32 cellular contexts compared by ENCODE assay signal in the genomic region with DNA sequence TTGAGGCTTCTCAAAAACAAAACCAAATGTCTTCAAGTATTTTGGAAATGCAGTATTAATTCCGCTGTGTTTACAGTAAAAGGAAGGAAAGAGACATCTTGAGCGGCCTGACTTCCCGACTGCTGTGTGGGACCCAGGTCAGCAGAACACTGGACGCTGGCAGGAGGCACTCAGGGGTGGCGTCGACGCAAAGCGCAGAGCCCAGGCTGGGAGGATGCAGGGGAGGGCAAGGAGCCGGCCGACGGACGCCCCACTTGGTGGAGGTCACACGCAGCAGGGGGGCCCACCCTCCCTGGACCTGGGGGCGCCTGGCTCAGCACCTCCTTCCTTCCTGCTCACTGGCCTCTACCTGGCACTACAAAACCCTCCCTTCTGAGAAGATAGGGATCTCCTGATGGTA.
"Had no signal": no experiment of that assay in that cellular context is flagged by ENCODE, and none has a peak within 500 bp of the region (broad histone marks: within the 10 kb centered on the region; RNA-seq: fewer than 3 reads in every experiment).

No MANE protein-coding gene starts in this region.

- H3K4me2 ChIP-seq: SK-N-SH had no signal

- DNase-seq: activated CD4-positive, alpha-beta memory T cell treated with anti-CD3 and anti-CD28 coated beads, Interleukin-2, amount 10 ng/mL, durations not matched to agents 7 days and 5 days; activated CD4-positive, alpha-beta T cell treated with anti-CD3 and anti-CD28 coated beads for 1 hour; activated CD4-positive, alpha-beta T cell treated with anti-CD3 and anti-CD28 coated beads for 48 hours; activated CD4-positive, CD25-positive, alpha-beta regulatory T cell; activated CD8-positive, alpha-beta memory T cell treated with anti-CD3 and anti-CD28 coated beads for 24 hours; activated CD8-positive, alpha-beta memory T cell treated with anti-CD3 and anti-CD28 coated beads, Interleukin-2, amount 10 ng/mL, durations not matched to agents 7 days and 5 days; activated CD8-positive, alpha-beta memory T cell treated with anti-CD3 and anti-CD28 coated beads, Interleukin-2, amount 50 U/mL, for 48 hours; activated effector memory CD4-positive, alpha-beta T cell treated with Interleukin-2 at 50 U/mL for 16 hours; activated naive CD4-positive, alpha-beta T cell treated with anti-CD3 and anti-CD28 coated beads, Interleukin-2, amount 10 ng/mL, durations not matched to agents 7 days and 5 days; activated naive CD8-positive, alpha-beta T cell treated with anti-CD3 and anti-CD28 coated beads, Interleukin-2, amount 50 U/mL, for 24 hours; activated T-cell treated with anti-CD3 and anti-CD28 coated beads, Interleukin-2, amount 50 U/mL, for 48 hours; anterior cingulate cortex; brain microvascular endothelial cell; central memory CD4-positive, alpha-beta T cell; NCI-H1092 treated with DMSO at 0.1 percent for 48 hours; NCI-H1417; NCI-H146; NCI-H187; NCI-H2029 treated with DMSO at 0.1 percent for 48 hours; NCI-H2107; NCI-H2171; NCI-H510A; NCI-H526; NCI-H748 treated with DMSO at 0.1 percent for 48 hours; NK-92 treated with Interleukin-12 subunit alpha and Interleukin-12 subunit beta, amount 100 ng/mL, for 24 hours; PC-3; SK-N-SH had no signal

- H3K9me2 ChIP-seq: SK-N-SH had no signal

- H3K9me3 ChIP-seq: SK-N-SH had no signal

- ATAC-seq: activated CD8-positive, alpha-beta memory T cell treated with anti-CD3 and anti-CD28 coated beads, Interleukin-2, amount 10 ng/mL, durations not matched to agents 7 days and 5 days; activated naive CD8-positive, alpha-beta T cell treated with anti-CD3 and anti-CD28 coated beads, Interleukin-2, amount 50 U/mL, for 24 hours; K562; PC-3 had no signal

- H3K36me3 Mint-ChIP-seq: activated CD8-positive, alpha-beta memory T cell treated with anti-CD3 and anti-CD28 coated beads, Interleukin-2, amount 10 ng/mL, durations not matched to agents 7 days and 5 days; activated naive CD8-positive, alpha-beta T cell had no signal

- H3K9me3 Mint-ChIP-seq: activated CD4-positive, alpha-beta memory T cell treated with anti-CD3 and anti-CD28 coated beads, Interleukin-2, amount 10 ng/mL, durations not matched to agents 7 days and 5 days; activated naive CD4-positive, alpha-beta T cell treated with anti-CD3 and anti-CD28 coated beads, Interleukin-2, amount 10 ng/mL, durations not matched to agents 7 days and 5 days; activated naive CD8-positive, alpha-beta T cell treated with anti-CD3 and anti-CD28 coated beads, Interleukin-2, amount 50 U/mL, for 24 hours; T-helper 1 cell treated with Interleukin-12 subunit alpha and Interleukin-12 subunit beta and Interleukin-4 antibody, amounts not matched to agents 30 μg/mL and 1 μg/mL, for 36 hours had no signal

- H3K27me3 ChIP-seq: brain microvascular endothelial cell, SJSA1 had no signal

- H3K27me3 Mint-ChIP-seq: activated CD4-positive, alpha-beta memory T cell treated with anti-CD3 and anti-CD28 coated beads, Interleukin-2, amount 10 ng/mL, durations not matched to agents 7 days and 5 days; activated naive CD4-positive, alpha-beta T cell treated with anti-CD3 and anti-CD28 coated beads, Interleukin-2, amount 10 ng/mL, durations not matched to agents 7 days and 5 days; activated naive CD8-positive, alpha-beta T cell; activated naive CD8-positive, alpha-beta T cell treated with anti-CD3 and anti-CD28 coated beads, Interleukin-2, amount 50 U/mL, for 24 hours had no signal

- H3K4me1 Mint-ChIP-seq: activated CD4-positive, alpha-beta memory T cell treated with anti-CD3 and anti-CD28 coated beads, Interleukin-2, amount 10 ng/mL, durations not matched to agents 7 days and 5 days; activated CD8-positive, alpha-beta memory T cell treated with anti-CD3 and anti-CD28 coated beads, Interleukin-2, amount 10 ng/mL, durations not matched to agents 7 days and 5 days had no signal

- H3K36me3 ChIP-seq: brain microvascular endothelial cell had no signal

- H3K9ac ChIP-seq: SK-N-SH had no signal

- H3K27ac Mint-ChIP-seq: activated CD4-positive, alpha-beta memory T cell treated with anti-CD3 and anti-CD28 coated beads, Interleukin-2, amount 10 ng/mL, durations not matched to agents 7 days and 5 days; activated CD8-positive, alpha-beta memory T cell treated with anti-CD3 and anti-CD28 coated beads, Interleukin-2, amount 10 ng/mL, durations not matched to agents 7 days and 5 days; activated naive CD4-positive, alpha-beta T cell treated with anti-CD3 and anti-CD28 coated beads, Interleukin-2, amount 10 ng/mL, durations not matched to agents 7 days and 5 days; activated naive CD8-positive, alpha-beta T cell; activated naive CD8-positive, alpha-beta T cell treated with anti-CD3 and anti-CD28 coated beads, Interleukin-2, amount 50 U/mL, for 24 hours; T-helper 1 cell treated with Interleukin-12 subunit alpha and Interleukin-12 subunit beta and Interleukin-4 antibody, amounts not matched to agents 30 μg/mL and 1 μg/mL, for 36 hours had no signal

- H3K4me3 Mint-ChIP-seq: activated CD4-positive, alpha-beta memory T cell treated with anti-CD3 and anti-CD28 coated beads, Interleukin-2, amount 10 ng/mL, durations not matched to agents 7 days and 5 days; activated CD8-positive, alpha-beta memory T cell treated with anti-CD3 and anti-CD28 coated beads, Interleukin-2, amount 10 ng/mL, durations not matched to agents 7 days and 5 days; activated naive CD4-positive, alpha-beta T cell treated with anti-CD3 and anti-CD28 coated beads, Interleukin-2, amount 10 ng/mL, durations not matched to agents 7 days and 5 days; activated naive CD8-positive, alpha-beta T cell; activated naive CD8-positive, alpha-beta T cell treated with anti-CD3 and anti-CD28 coated beads, Interleukin-2, amount 50 U/mL, for 24 hours; T-helper 1 cell treated with Interleukin-12 subunit alpha and Interleukin-12 subunit beta and Interleukin-4 antibody, amounts not matched to agents 30 μg/mL and 1 μg/mL, for 36 hours had no signal

- H3K4me1 ChIP-seq: SJSA1 had no signal

- H3K4me3 ChIP-seq: K562, SJSA1 had no signal

- H3K27ac ChIP-seq: brain microvascular endothelial cell, SJSA1, VCaP had no signal
